ENCODE assay signal across 8 cellular contexts in genomic region chr11:64245797-64246623, GRCh38. TPM values are rescaled to one million over a fixed set of nuclear protein-coding genes. Genes with fewer than 3 reads are reported as not detected.
DNase-seq lines count a peak whose midpoint lies in the region; ATAC-seq and FAIRE-seq lines count a peak whose summit lies in the region.

No MANE protein-coding gene starts in this region.

- peaks cover 18% of the 10 kb centered on the region for H3K36me3 Mint-ChIP-seq in activated CD4-positive, alpha-beta T cell treated with anti-CD3 and anti-CD28 coated beads for 36 hours (ENCODE audit: low read depth)

- POLR2A ChIA-PET in activated CD4-positive, alpha-beta T cell treated with anti-CD3 and anti-CD28 coated beads for 36 hours (lab: Charles Lee): interaction anchor here (0.7 to 3.0 kb wide), 7 partner anchors 24 to 72 kb away, joined by 3 to 9 read pairs (median 4); partner anchors contain the start of genes FERMT3, PRDX5 and STIP1

- DNase-seq in ELR (ENCODE audit: low read depth) (peak; percentile 97), MV-4-11 (lab: John Stamatoyannopoulos, UW) (peak; percentile 60), dedifferentiated amniotic fluid mesenchymal stem cell (ENCODE audit: extremely low spot score) (peak; percentile 85), lung microvascular endothelial cell (ENCODE audit: low read depth in 2 of 2) (peak; percentile 53 to 88), GM19239 (ENCODE audit: insufficient read length, low spot score) (no peak)
- peak; percentile 91 for DNase-seq in activated CD4-positive, alpha-beta T cell treated with anti-CD3 and anti-CD28 coated beads for 36 hours
- DNase-seq in stimulated activated CD8-positive, alpha-beta memory T cell treated with anti-CD3 and anti-CD28 coated beads, Interleukin-15, amount 100 ng/mL, for 4 hours (ENCODE audit: low read depth in 2 of 2): peak; percentile 73 to 78

- no peak for FAIRE-seq in GM19239 (lab: Jason Lieb, UNC)

- intact Hi-C loops in activated CD4-positive, alpha-beta T cell treated with anti-CD3 and anti-CD28 coated beads for 36 hours (cut with DNase I, micrococcal nuclease): loop anchor here (1.0 to 10.0 kb wide), 8 partner anchors 20 to 1641 kb away; partner anchors contain the start of genes ESRRA (in 2 of the 2), BAD (in 1 of the 2), MTA2 (in 1 of the 2) and NUDT22 (in 1 of the 2)

- H3K27me3 Mint-ChIP-seq in activated CD4-positive, alpha-beta T cell treated with anti-CD3 and anti-CD28 coated beads for 36 hours: no peaks in the 10 kb centered on the region

- CTCF ChIA-PET in activated CD4-positive, alpha-beta T cell treated with anti-CD3 and anti-CD28 coated beads for 36 hours (lab: Charles Lee): interaction anchor here (0.6 to 1.7 kb wide), 7 partner anchors 9 to 110 kb away, joined by 3 to 12 read pairs (median 5); partner anchors contain the start of gene CATSPERZ

- peak overlapping the region; percentile 94 for H3K4me3 Mint-ChIP-seq in activated CD4-positive, alpha-beta T cell treated with anti-CD3 and anti-CD28 coated beads for 36 hours

- peak overlapping the region; percentile 92 for H3K27ac Mint-ChIP-seq in activated CD4-positive, alpha-beta T cell treated with anti-CD3 and anti-CD28 coated beads for 36 hours

- ATAC-seq in activated CD4-positive, alpha-beta T cell treated with anti-CD3 and anti-CD28 coated beads for 36 hours: peak; percentile 17
- ATAC-seq in HG03439 (IDR thresholded peaks at IDR 0.05; ENCODE audit: unreplicated experiment): no peak

- no peaks in the 10 kb centered on the region for H3K9me3 Mint-ChIP-seq in activated CD4-positive, alpha-beta T cell treated with anti-CD3 and anti-CD28 coated beads for 36 hours (ENCODE audit: low read depth)

- peaks cover 30% of the 10 kb centered on the region for H3K4me1 Mint-ChIP-seq in activated CD4-positive, alpha-beta T cell treated with anti-CD3 and anti-CD28 coated beads for 36 hours

RNA-seq across cellular contexts. Expression of gene PPP1R14B, which starts 0.7 kb away (rescaled TPM):
- 100 to 1,000 TPM; 261 to 267 TPM for total RNA-seq in activated CD4-positive, alpha-beta T cell treated with anti-CD3 and anti-CD28 coated beads for 36 hours
- total RNA-seq in lung microvascular endothelial cell: 153 and 159 TPM in 2 replicates

RNA-seq across cellular contexts. Expression of gene FKBP2, which starts 5.1 kb away (rescaled TPM):
- total RNA-seq in activated CD4-positive, alpha-beta T cell treated with anti-CD3 and anti-CD28 coated beads for 36 hours: 10 to 100 TPM; 19.9 to 21.3 TPM
- 39.2 and 75.4 TPM in 2 replicates for total RNA-seq in lung microvascular endothelial cell

RNA-seq across cellular contexts. Expression of gene PLCB3, which starts 5.3 kb away (rescaled TPM):
- 10 to 100 TPM in 1 of 2 experiments, 1 to 10 TPM in 1; 9.0 to 10.9 TPM for total RNA-seq in activated CD4-positive, alpha-beta T cell treated with anti-CD3 and anti-CD28 coated beads for 36 hours
- 14.3 and 14.4 TPM in 2 replicates for total RNA-seq in lung microvascular endothelial cell

RNA-seq across cellular contexts. Expression of gene VEGFB, which starts 11.6 kb away (rescaled TPM):
- 10 to 100 TPM; 80.0 to 80.3 TPM for total RNA-seq in activated CD4-positive, alpha-beta T cell treated with anti-CD3 and anti-CD28 coated beads for 36 hours
- total RNA-seq in lung microvascular endothelial cell: 13.3 and 22.4 TPM in 2 replicates

RNA-seq across cellular contexts. Expression of gene DNAJC4, which starts 15.7 kb away (rescaled TPM):
- total RNA-seq in activated CD4-positive, alpha-beta T cell treated with anti-CD3 and anti-CD28 coated beads for 36 hours: 10 to 100 TPM; 21.9 to 23.1 TPM
- total RNA-seq in lung microvascular endothelial cell: 11.3 and 19.0 TPM in 2 replicates
